Comparison of ENCODE assay signal across 10 cellular contexts in the genomic region with DNA sequence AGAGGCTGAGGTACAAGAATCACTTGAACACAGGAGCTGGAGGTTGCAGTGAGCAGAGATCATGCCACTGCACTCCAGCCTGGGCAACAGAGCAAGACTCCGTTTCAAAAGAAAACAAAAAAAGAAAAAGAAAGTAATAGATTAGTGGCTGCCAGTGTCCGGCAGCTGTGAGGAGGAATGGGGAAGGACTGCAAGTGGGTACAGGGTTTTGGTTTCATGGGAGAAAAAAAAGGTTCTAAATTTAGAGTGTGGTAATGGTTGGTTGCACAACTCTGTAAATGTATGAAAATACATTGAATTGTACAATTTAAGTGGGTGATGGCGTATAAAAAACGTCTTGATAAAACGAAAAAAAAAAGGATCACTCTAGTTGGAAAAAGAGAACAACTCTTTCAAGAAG. TPM values are rescaled to one million over a fixed set of nuclear protein-coding genes. Genes with fewer than 3 reads are reported as not detected.
A peak's percentile ranks its signal among the peaks of the same experiment; 100 is the strongest.
DNase-seq lines count a peak whose midpoint lies in the region; ATAC-seq and TF ChIP-seq lines count a peak whose summit lies in the region.
"Had no signal": no experiment of that assay in that cellular context is flagged by ENCODE, and none has a peak within 500 bp of the region (broad histone marks: within the 10 kb centered on the region; RNA-seq: fewer than 3 reads in every experiment).

No MANE protein-coding gene starts in this region.

- H3K27ac ChIP-seq in HL-60 (replicated peaks) = 0 out of 2 replicates have a peak overlapping the region, but pooled peaks have one; percentile 35

- TF ChIP-seq CTCF in HL-60 (IDR thresholded peaks at IDR 0.05; ENCODE audit: insufficient read depth, low read length) = no peak

- DNase-seq in HL-60 (ENCODE audit: low read depth in 1 of 2, low spot score in 1 of 2) (peak; percentile 46 to 63), myocyte (ENCODE audit: low read depth) (peak; percentile 3), glomerular visceral epithelial cell (ENCODE audit: extremely low spot score) (no peak), superior temporal gyrus (ENCODE audit: extremely low spot score) (no peak), cerebellar cortex (ENCODE audit: low spot score) (no peak), cerebellar nuclear complex (lab: John Stamatoyannopoulos, UW) (no peak)
- DNase-seq: natural killer cell had no signal

- H3K27me3 ChIP-seq in HL-60 (ENCODE audit: insufficient read depth, poor library complexity, severe bottlenecking) = no peaks in the 10 kb centered on the region

- ATAC-seq in GM18907 (IDR thresholded peaks at IDR 0.05; ENCODE audit: unreplicated experiment) = peak; percentile 91
- ATAC-seq in HG02623 (IDR thresholded peaks at IDR 0.05; ENCODE audit: unreplicated experiment) = peak; percentile 92
- ATAC-seq: natural killer cell had no signal

- no peak overlapping the region for H3K4me3 ChIP-seq in HL-60 (replicated peaks; ENCODE audit: insufficient read depth, low read length)

RNA-seq across cellular contexts. Expression of a gene that starts 6.7 kb away (rescaled TPM):
- total RNA-seq in myocyte = 8.3 and 9.1 TPM in 2 replicates
- polyA plus RNA-seq in myocyte (2012) = 3.9 TPM

RNA-seq across cellular contexts. Expression of a gene that starts 34.8 kb away (rescaled TPM):
- total RNA-seq in myocyte = 44.4 and 59.0 TPM in 2 replicates
- polyA plus RNA-seq in myocyte (2012) = 25.2 TPM

RNA-seq across cellular contexts. Expression of a gene that starts 35.2 kb away (rescaled TPM):
- total RNA-seq in myocyte = not detected in 2 replicates
- 0.05 TPM for polyA plus RNA-seq in myocyte (2012)
- total RNA-seq: T-helper 2 cell treated with Interferon-gamma antibody and Interleukin-4, amounts not matched to agents 100 ng/mL and 5 ng/mL, for 36 hours had no signal

Comparison
In these comparisons a context has a peak if more than half of its experiments do, and no peak if none do; other contexts are left out.
1. DNase-seq: peak in HL-60 (2 of 2) and myocyte (single experiment); none in glomerular visceral epithelial cell (single experiment), superior temporal gyrus (single experiment), cerebellar cortex (single experiment) and cerebellar nuclear complex (0 of 2).